Comparison of ENCODE assay signal across 3 cellular contexts in genomic region chr11:76723142-76723541, GRCh38.
TF ChIP-seq lines count a peak whose summit lies in the region.

No MANE protein-coding gene starts in this region.

TF ChIP-seq in A549, 52 proteins besides CTCF, POLR2A, EP300 and RAD21:
- no peak for TF ChIP-seq FOSL2 (IDR thresholded peaks at IDR 0.05)
- TF ChIP-seq FOSL2 (CRISPR knock-in tag; IDR thresholded peaks at IDR 0.05) = no peak
- no peak for TF ChIP-seq PHF8 (IDR thresholded peaks at IDR 0.05; ENCODE audit: borderline replicate concordance, low read depth)
- TF ChIP-seq ATOH8 (CRISPR knock-in tag; IDR thresholded peaks at IDR 0.05; ENCODE audit: low read depth) = no peak
- no peak for TF ChIP-seq FOXS1 (CRISPR knock-in tag; IDR thresholded peaks at IDR 0.05)
- TF ChIP-seq HOXB13 (CRISPR knock-in tag; IDR thresholded peaks at IDR 0.05; ENCODE audit: low read depth) = no peak
- no peak for TF ChIP-seq MAX (IDR thresholded peaks at IDR 0.05)
- no peak for TF ChIP-seq PBX3 (IDR thresholded peaks at IDR 0.05)
- TF ChIP-seq EHF (CRISPR knock-in tag; IDR thresholded peaks at IDR 0.05) = no peak

TF ChIP-seq in GM23338, 12 proteins besides CTCF, POLR2A, EP300 and RAD21 (continues in another document):
- TF ChIP-seq CREB1 (CRISPR knock-in tag; IDR thresholded peaks at IDR 0.05; ENCODE audit: low read depth) = no peak
- no peak for TF ChIP-seq STAT1 (IDR thresholded peaks at IDR 0.05; ENCODE audit: unreplicated experiment)
- no peak for TF ChIP-seq REST (IDR thresholded peaks at IDR 0.05; ENCODE audit: unreplicated experiment)
- TF ChIP-seq EZH2 (IDR thresholded peaks at IDR 0.05; ENCODE audit: low read depth, unreplicated experiment) = no peak
- no peak for TF ChIP-seq POLR2AphosphoS5 (IDR thresholded peaks at IDR 0.05; ENCODE audit: low read depth)
- no peak for TF ChIP-seq JUNB (IDR thresholded peaks at IDR 0.05; ENCODE audit: unreplicated experiment)
- no peak for TF ChIP-seq ZNF114 (CRISPR knock-in tag; IDR thresholded peaks at IDR 0.05)
- TF ChIP-seq ZNF331 (CRISPR knock-in tag; IDR thresholded peaks at IDR 0.05; ENCODE audit: low read depth) = no peak
- TF ChIP-seq, protein P1, sequence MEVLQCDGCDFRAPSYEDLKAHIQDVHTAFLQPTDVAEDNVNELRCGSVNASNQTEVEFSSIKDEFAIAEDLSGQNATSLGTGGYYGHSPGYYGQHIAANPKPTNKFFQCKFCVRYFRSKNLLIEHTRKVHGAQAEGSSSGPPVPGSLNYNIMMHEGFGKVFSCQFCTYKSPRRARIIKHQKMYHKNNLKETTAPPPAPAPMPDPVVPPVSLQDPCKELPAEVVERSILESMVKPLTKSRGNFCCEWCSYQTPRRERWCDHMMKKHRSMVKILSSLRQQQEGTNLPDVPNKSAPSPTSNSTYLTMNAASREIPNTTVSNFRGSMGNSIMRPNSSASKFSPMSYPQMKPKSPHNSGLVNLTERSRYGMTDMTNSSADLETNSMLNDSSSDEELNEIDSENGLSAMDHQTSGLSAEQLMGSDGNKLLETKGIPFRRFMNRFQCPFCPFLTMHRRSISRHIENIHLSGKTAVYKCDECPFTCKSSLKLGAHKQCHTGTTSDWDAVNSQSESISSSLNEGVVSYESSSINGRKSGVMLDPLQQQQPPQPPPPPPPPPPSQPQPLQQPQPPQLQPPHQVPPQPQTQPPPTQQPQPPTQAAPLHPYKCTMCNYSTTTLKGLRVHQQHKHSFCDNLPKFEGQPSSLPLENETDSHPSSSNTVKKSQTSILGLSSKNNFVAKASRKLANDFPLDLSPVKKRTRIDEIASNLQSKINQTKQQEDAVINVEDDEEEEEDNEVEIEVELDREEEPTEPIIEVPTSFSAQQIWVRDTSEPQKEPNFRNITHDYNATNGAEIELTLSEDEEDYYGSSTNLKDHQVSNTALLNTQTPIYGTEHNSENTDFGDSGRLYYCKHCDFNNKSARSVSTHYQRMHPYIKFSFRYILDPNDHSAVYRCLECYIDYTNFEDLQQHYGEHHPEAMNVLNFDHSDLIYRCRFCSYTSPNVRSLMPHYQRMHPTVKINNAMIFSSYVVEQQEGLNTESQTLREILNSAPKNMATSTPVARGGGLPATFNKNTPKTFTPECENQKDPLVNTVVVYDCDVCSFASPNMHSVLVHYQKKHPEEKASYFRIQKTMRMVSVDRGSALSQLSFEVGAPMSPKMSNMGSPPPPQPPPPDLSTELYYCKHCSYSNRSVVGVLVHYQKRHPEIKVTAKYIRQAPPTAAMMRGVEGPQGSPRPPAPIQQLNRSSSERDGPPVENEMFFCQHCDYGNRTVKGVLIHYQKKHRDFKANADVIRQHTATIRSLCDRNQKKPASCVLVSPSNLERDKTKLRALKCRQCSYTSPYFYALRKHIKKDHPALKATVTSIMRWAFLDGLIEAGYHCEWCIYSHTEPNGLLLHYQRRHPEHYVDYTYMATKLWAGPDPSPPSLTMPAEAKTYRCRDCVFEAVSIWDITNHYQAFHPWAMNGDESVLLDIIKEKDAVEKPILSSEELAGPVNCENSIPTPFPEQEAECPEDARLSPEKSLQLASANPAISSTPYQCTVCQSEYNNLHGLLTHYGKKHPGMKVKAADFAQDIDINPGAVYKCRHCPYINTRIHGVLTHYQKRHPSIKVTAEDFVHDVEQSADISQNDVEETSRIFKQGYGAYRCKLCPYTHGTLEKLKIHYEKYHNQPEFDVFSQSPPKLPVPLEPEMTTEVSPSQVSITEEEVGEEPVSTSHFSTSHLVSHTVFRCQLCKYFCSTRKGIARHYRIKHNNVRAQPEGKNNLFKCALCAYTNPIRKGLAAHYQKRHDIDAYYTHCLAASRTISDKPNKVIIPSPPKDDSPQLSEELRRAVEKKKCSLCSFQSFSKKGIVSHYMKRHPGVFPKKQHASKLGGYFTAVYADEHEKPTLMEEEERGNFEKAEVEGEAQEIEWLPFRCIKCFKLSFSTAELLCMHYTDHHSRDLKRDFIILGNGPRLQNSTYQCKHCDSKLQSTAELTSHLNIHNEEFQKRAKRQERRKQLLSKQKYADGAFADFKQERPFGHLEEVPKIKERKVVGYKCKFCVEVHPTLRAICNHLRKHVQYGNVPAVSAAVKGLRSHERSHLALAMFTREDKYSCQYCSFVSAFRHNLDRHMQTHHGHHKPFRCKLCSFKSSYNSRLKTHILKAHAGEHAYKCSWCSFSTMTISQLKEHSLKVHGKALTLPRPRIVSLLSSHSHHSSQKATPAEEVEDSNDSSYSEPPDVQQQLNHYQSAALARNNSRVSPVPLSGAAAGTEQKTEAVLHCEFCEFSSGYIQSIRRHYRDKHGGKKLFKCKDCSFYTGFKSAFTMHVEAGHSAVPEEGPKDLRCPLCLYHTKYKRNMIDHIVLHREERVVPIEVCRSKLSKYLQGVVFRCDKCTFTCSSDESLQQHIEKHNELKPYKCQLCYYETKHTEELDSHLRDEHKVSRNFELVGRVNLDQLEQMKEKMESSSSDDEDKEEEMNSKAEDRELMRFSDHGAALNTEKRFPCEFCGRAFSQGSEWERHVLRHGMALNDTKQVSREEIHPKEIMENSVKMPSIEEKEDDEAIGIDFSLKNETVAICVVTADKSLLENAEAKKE (CRISPR knock-in tag; IDR thresholded peaks at IDR 0.05) = no peak
- TF ChIP-seq, protein P2, sequence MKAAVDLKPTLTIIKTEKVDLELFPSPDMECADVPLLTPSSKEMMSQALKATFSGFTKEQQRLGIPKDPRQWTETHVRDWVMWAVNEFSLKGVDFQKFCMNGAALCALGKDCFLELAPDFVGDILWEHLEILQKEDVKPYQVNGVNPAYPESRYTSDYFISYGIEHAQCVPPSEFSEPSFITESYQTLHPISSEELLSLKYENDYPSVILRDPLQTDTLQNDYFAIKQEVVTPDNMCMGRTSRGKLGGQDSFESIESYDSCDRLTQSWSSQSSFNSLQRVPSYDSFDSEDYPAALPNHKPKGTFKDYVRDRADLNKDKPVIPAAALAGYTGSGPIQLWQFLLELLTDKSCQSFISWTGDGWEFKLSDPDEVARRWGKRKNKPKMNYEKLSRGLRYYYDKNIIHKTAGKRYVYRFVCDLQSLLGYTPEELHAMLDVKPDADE (IDR thresholded peaks at IDR 0.05) = no peak

TF ChIP-seq in H1, 55 proteins besides CTCF, POLR2A, EP300 and RAD21:
- TF ChIP-seq KDM1A (IDR thresholded peaks at IDR 0.05; ENCODE audit: borderline replicate concordance, low read length) (no peak), MAFK (IDR thresholded peaks at IDR 0.05; ENCODE audit: low read depth, low read length) (no peak), BRCA1 (IDR thresholded peaks at IDR 0.05; ENCODE audit: low read depth, low read length) (no peak), SAP30 (IDR thresholded peaks at IDR 0.05; ENCODE audit: insufficient read depth, insufficient replicate concordance, low read length) (no peak)
